In genomic region chr16:14958970-14959369, GRCh38 we compare ENCODE assay signal across 22 cellular contexts. TPM values are rescaled to one million over a fixed set of nuclear protein-coding genes. Genes with fewer than 3 reads are reported as not detected.
DNase-seq lines count a peak whose midpoint lies in the region; ATAC-seq and TF ChIP-seq lines count a peak whose summit lies in the region.
"Had no signal": no experiment of that assay in that cellular context is flagged by ENCODE, and none has a peak within 500 bp of the region (broad histone marks: within the 10 kb centered on the region; RNA-seq: fewer than 3 reads in every experiment).

No MANE protein-coding gene starts in this region.

- no peak overlapping the region for H3K4me3 Mint-ChIP-seq in CD4-positive, alpha-beta T cell
- no peak overlapping the region for H3K4me3 Mint-ChIP-seq in activated CD4-positive, alpha-beta T cell treated with anti-CD3 and anti-CD28 coated beads, Interleukin-2, amount 10 ng/mL, durations not matched to agents 7 days and 5 days
- H3K4me3 Mint-ChIP-seq: activated B cell treated with CpG ODN at 0.5 μM for 24 hours; activated CD4-positive, alpha-beta memory T cell treated with anti-CD3 and anti-CD28 coated beads for 36 hours; CD14-positive monocyte; effector memory CD8-positive, alpha-beta T cell; immature natural killer cell; nephron progenitor cell; T-helper 2 cell treated with Interferon-gamma antibody and Interleukin-4, amounts not matched to agents 5 μg/mL and 100 μg/mL, for 36 hours had no signal

- H3K27me3 ChIP-seq in CD4-positive, alpha-beta T cell (ENCODE audit: control insufficient read depth, insufficient read depth, low read length): no peaks in the 10 kb centered on the region
- H3K27me3 ChIP-seq: body of pancreas had no signal

- H3K36me3 Mint-ChIP-seq in CD4-positive, alpha-beta T cell (ENCODE audit: low read depth): no peaks in the 10 kb centered on the region
- H3K36me3 Mint-ChIP-seq in activated CD4-positive, alpha-beta T cell treated with anti-CD3 and anti-CD28 coated beads, Interleukin-2, amount 10 ng/mL, durations not matched to agents 7 days and 5 days (ENCODE audit: low read depth): no peaks in the 10 kb centered on the region
- H3K36me3 Mint-ChIP-seq: activated CD4-positive, alpha-beta memory T cell treated with anti-CD3 and anti-CD28 coated beads for 36 hours; CD14-positive monocyte had no signal

- H3K9me3 ChIP-seq in CD4-positive, alpha-beta T cell (ENCODE audit: control insufficient read depth, low read length): no peaks in the 10 kb centered on the region
- H3K9me3 ChIP-seq: body of pancreas had no signal

- H3K9me3 Mint-ChIP-seq in CD4-positive, alpha-beta T cell: no peaks in the 10 kb centered on the region
- H3K9me3 Mint-ChIP-seq in activated CD4-positive, alpha-beta T cell treated with anti-CD3 and anti-CD28 coated beads, Interleukin-2, amount 10 ng/mL, durations not matched to agents 7 days and 5 days: peaks cover 2% of the 10 kb centered on the region
- H3K9me3 Mint-ChIP-seq: activated B cell treated with CpG ODN at 0.5 μM for 24 hours; activated CD4-positive, alpha-beta memory T cell treated with anti-CD3 and anti-CD28 coated beads for 36 hours; T-helper 2 cell treated with Interferon-gamma antibody and Interleukin-4, amounts not matched to agents 5 μg/mL and 100 μg/mL, for 36 hours had no signal

- DNase-seq in NCI-H748 (lab: John Stamatoyannopoulos, UW; ENCODE audit: unreplicated experiment) (peak; percentile 2), NCI-H748 treated with DMSO at 0.1 percent for 48 hours (lab: John Stamatoyannopoulos, UW) (no peak), NCI-H69 (lab: John Stamatoyannopoulos, UW) (peak; percentile 89), epithelial cell of esophagus (ENCODE audit: low read depth) (peak; percentile 24), superior temporal gyrus (ENCODE audit: extremely low spot score) (peak; percentile 51), NCI-H2171 treated with DMSO at 0.1 percent for 48 hours (lab: John Stamatoyannopoulos, UW) (no peak)
- DNase-seq in CD4-positive, alpha-beta T cell: no peak
- DNase-seq in activated CD4-positive, alpha-beta T cell treated with anti-CD3 and anti-CD28 coated beads, Interleukin-2, amount 10 ng/mL, durations not matched to agents 7 days and 5 days: no peak
- DNase-seq: activated B cell treated with CpG ODN at 0.5 μM for 24 hours; activated CD4-positive, alpha-beta memory T cell treated with anti-CD3 and anti-CD28 coated beads for 36 hours; activated gamma-delta T cell; activated T-cell treated with anti-CD3 and anti-CD28 coated beads for 4 hours; body of pancreas; effector memory CD8-positive, alpha-beta T cell; GDM1; immature natural killer cell; left ventricle myocardium inferior; NCI-H446 treated with DMSO at 0.1 percent for 48 hours; nephron progenitor cell had no signal

- no peak overlapping the region for H3K27ac Mint-ChIP-seq in CD4-positive, alpha-beta T cell
- H3K27ac Mint-ChIP-seq in activated CD4-positive, alpha-beta T cell treated with anti-CD3 and anti-CD28 coated beads, Interleukin-2, amount 10 ng/mL, durations not matched to agents 7 days and 5 days: no peak overlapping the region
- H3K27ac Mint-ChIP-seq: activated B cell treated with CpG ODN at 0.5 μM for 24 hours; activated CD4-positive, alpha-beta memory T cell treated with anti-CD3 and anti-CD28 coated beads for 36 hours; CD14-positive monocyte; effector memory CD8-positive, alpha-beta T cell; immature natural killer cell; nephron progenitor cell; T-helper 2 cell treated with Interferon-gamma antibody and Interleukin-4, amounts not matched to agents 5 μg/mL and 100 μg/mL, for 36 hours had no signal

- no peaks in the 10 kb centered on the region for H3K4me1 Mint-ChIP-seq in CD4-positive, alpha-beta T cell (ENCODE audit: low read depth)
- no peaks in the 10 kb centered on the region for H3K4me1 Mint-ChIP-seq in activated CD4-positive, alpha-beta T cell treated with anti-CD3 and anti-CD28 coated beads, Interleukin-2, amount 10 ng/mL, durations not matched to agents 7 days and 5 days
- H3K4me1 Mint-ChIP-seq: activated B cell treated with CpG ODN at 0.5 μM for 24 hours, nephron progenitor cell had no signal

- intact Hi-C loops in CD4-positive, alpha-beta T cell (cut with DNase I, micrococcal nuclease): no loop called here

- CTCF ChIA-PET in CD4-positive, alpha-beta T cell (lab: Charles Lee): no interaction called here
- CTCF ChIA-PET in activated CD4-positive, alpha-beta T cell treated with anti-CD3 and anti-CD28 coated beads, Interleukin-2, amount 10 ng/mL, durations not matched to agents 7 days and 5 days (lab: Charles Lee): no interaction called here

- H3K27me3 Mint-ChIP-seq in CD4-positive, alpha-beta T cell: peaks cover 10% of the 10 kb centered on the region
- H3K27me3 Mint-ChIP-seq in activated CD4-positive, alpha-beta T cell treated with anti-CD3 and anti-CD28 coated beads, Interleukin-2, amount 10 ng/mL, durations not matched to agents 7 days and 5 days: peaks cover 12% of the 10 kb centered on the region

- TF ChIP-seq CTCF in epithelial cell of esophagus (IDR thresholded peaks at IDR 0.05; ENCODE audit: insufficient read depth, low read depth, low read length, missing control alignments): no peak
- no peak for TF ChIP-seq CTCF in CD4-positive, alpha-beta T cell (IDR thresholded peaks at IDR 0.05)

- H3K4me3 ChIP-seq in epithelial cell of esophagus (ENCODE audit: low read length): no peak overlapping the region
- H3K4me3 ChIP-seq: body of pancreas, left ventricle myocardium inferior had no signal

- POLR2A ChIA-PET in CD4-positive, alpha-beta T cell (lab: Charles Lee): no interaction called here
- POLR2A ChIA-PET in activated CD4-positive, alpha-beta T cell treated with anti-CD3 and anti-CD28 coated beads, Interleukin-2, amount 10 ng/mL, durations not matched to agents 7 days and 5 days (lab: Charles Lee): no interaction called here

- no peak overlapping the region for H3K27ac ChIP-seq in CD4-positive, alpha-beta T cell (ENCODE audit: low read depth, low read length)
- H3K27ac ChIP-seq: body of pancreas, left ventricle myocardium inferior, RWPE1 had no signal

- ATAC-seq in CD4-positive, alpha-beta T cell (ENCODE audit: poor library complexity): no peak
- ATAC-seq: body of pancreas; effector memory CD8-positive, alpha-beta T cell had no signal

RNA-seq across cellular contexts. Expression of gene PDXDC1, which starts 15.9 kb away (rescaled TPM):
- 10 to 100 TPM; 64.0 to 75.0 TPM for total RNA-seq in CD4-positive, alpha-beta T cell
- 10 to 100 TPM; 49.2 to 53.3 TPM for total RNA-seq in activated CD4-positive, alpha-beta T cell treated with anti-CD3 and anti-CD28 coated beads, Interleukin-2, amount 10 ng/mL, durations not matched to agents 7 days and 5 days

RNA-seq across cellular contexts. Expression of gene NPIPA1, which starts 21.7 kb away (rescaled TPM):
- 100 to 1,000 TPM; 103 to 105 TPM for total RNA-seq in CD4-positive, alpha-beta T cell
- total RNA-seq in activated CD4-positive, alpha-beta T cell treated with anti-CD3 and anti-CD28 coated beads, Interleukin-2, amount 10 ng/mL, durations not matched to agents 7 days and 5 days: 100 to 1,000 TPM; 104 to 112 TPM

Comparison
In these comparisons a context has a peak if more than half of its experiments do, and no peak if none do; other contexts are left out.
1. DNase-seq: peak in NCI-H748 (single experiment), NCI-H69 (single experiment), epithelial cell of esophagus (single experiment) and superior temporal gyrus (single experiment); none in NCI-H748 treated with DMSO at 0.1 percent for 48 hours (single experiment), NCI-H2171 treated with DMSO at 0.1 percent for 48 hours (single experiment), CD4-positive, alpha-beta T cell (0 of 10) and activated CD4-positive, alpha-beta T cell treated with anti-CD3 and anti-CD28 coated beads, Interleukin-2, amount 10 ng/mL, durations not matched to agents 7 days and 5 days (single experiment).